8 cellular contexts compared by ENCODE assay signal in genomic region chr4:87270144-87270543, GRCh38. TPM values are rescaled to one million over a fixed set of nuclear protein-coding genes. Genes with fewer than 3 reads are reported as not detected.
A peak's percentile ranks its signal among the peaks of the same experiment; 100 is the strongest.
DNase-seq lines count a peak whose midpoint lies in the region; FAIRE-seq and TF ChIP-seq lines count a peak whose summit lies in the region.

No MANE protein-coding gene starts in this region.

- no peak overlapping the region for H3K27ac ChIP-seq in hepatocyte
- no peak overlapping the region for H3K27ac ChIP-seq in uterus

- H3K36me3 ChIP-seq in hepatocyte (replicated peaks; ENCODE audit: insufficient read depth, low read depth): no peaks in the 10 kb centered on the region
- H3K36me3 ChIP-seq in uterus: no peaks in the 10 kb centered on the region

- peak overlapping the region; percentile 12 for H3K4me2 ChIP-seq in hepatocyte

- no peaks in the 10 kb centered on the region for H4K20me1 ChIP-seq in hepatocyte (ENCODE audit: insufficient read depth, poor library complexity, severe bottlenecking)

- DNase-seq in Kasumi-1 (lab: John Stamatoyannopoulos, UW) (peak; percentile 70 to 73), SW480 (ENCODE audit: low spot score) (peak; percentile 30), hepatocyte (ENCODE audit: low spot score) (peak; percentile 60), uterus (no peak), germinal center (ENCODE audit: low spot score) (no peak), GOT3 (lab: John Stamatoyannopoulos, UW) (no peak)
- DNase-seq in stimulated activated CD8-positive, alpha-beta memory T cell treated with anti-CD3 and anti-CD28 coated beads, Interleukin-4, amount 100 ng/mL, for 48 hours: no peak

- H3K27me3 ChIP-seq in hepatocyte (no peaks in the 10 kb centered on the region), uterus (no peaks in the 10 kb centered on the region)

- H3K9me3 ChIP-seq in hepatocyte (ENCODE audit: low read depth): no peaks in the 10 kb centered on the region
- no peaks in the 10 kb centered on the region for H3K9me3 ChIP-seq in uterus

- no peaks in the 10 kb centered on the region for H3K9me2 ChIP-seq in hepatocyte (replicated peaks; ENCODE audit: insufficient read depth)

- H3K4me1 ChIP-seq in hepatocyte (ENCODE audit: insufficient read depth) (no peaks in the 10 kb centered on the region), uterus (peaks cover 0 to 9% of the 10 kb centered on the region in 2 donors)

- WGBS in hepatocyte (ENCODE audit: low lambda C conversion rate, missing lambda C conversion rate): 45% methylated on average over 3 of the region's 3 CpGs

- H3K4me3 ChIP-seq in hepatocyte (no peak overlapping the region), uterus (no peak overlapping the region)

- no peak overlapping the region for H2AFZ ChIP-seq in hepatocyte

- peak; percentile 64 for FAIRE-seq in G401.6 (lab: Jason Lieb, UNC)

- H3K79me2 ChIP-seq in hepatocyte: no peaks in the 10 kb centered on the region

- TF ChIP-seq POLR2A in uterus (IDR thresholded peaks at IDR 0.05): no peak

- intact Hi-C loops in uterus (cut with DNase I; ENCODE audit: low total_unique reads): no loop called here

- TF ChIP-seq CTCF in hepatocyte (IDR thresholded peaks at IDR 0.05; ENCODE audit: poor library complexity): peak; percentile 66
- TF ChIP-seq CTCF in uterus (IDR thresholded peaks at IDR 0.05): peak; percentile 34 to 52 (median 50)

RNA-seq across cellular contexts. Expression of gene KLHL8, which starts 49.7 kb away (rescaled TPM):
- total RNA-seq in hepatocyte: 22.4 and 23.9 TPM in 2 replicates
- 10.0 and 10.9 TPM in 2 replicates for polyA plus RNA-seq in hepatocyte
- 10 to 100 TPM in 3 of 4 donors, 1 to 10 TPM in 1; 10.0 to 31.8 (median 24.5) TPM for total RNA-seq in uterus

RNA-seq across cellular contexts. Expression of gene HSD17B13, which starts 52.5 kb away (rescaled TPM):
- total RNA-seq in hepatocyte (0.52 and 1.00 TPM in 2 replicates), uterus (1 to 10 TPM in 1 of 4 donors, under 1 TPM in 2, not detected in 1; 0.14 to 2.4 (median 0.26) TPM)
- 0.30 and 0.81 TPM in 2 replicates for polyA plus RNA-seq in hepatocyte

Comparison
In these comparisons a context has a peak if more than half of its experiments do, and no peak if none do; other contexts are left out.
1. DNase-seq: peak in Kasumi-1 (2 of 2), SW480 (single experiment) and hepatocyte (single experiment); none in uterus (0 of 2), germinal center (single experiment), stimulated activated CD8-positive, alpha-beta memory T cell treated with anti-CD3 and anti-CD28 coated beads, Interleukin-4, amount 100 ng/mL, for 48 hours (single experiment) and GOT3 (single experiment).